12 cellular contexts compared by ENCODE assay signal in the genomic region with DNA sequence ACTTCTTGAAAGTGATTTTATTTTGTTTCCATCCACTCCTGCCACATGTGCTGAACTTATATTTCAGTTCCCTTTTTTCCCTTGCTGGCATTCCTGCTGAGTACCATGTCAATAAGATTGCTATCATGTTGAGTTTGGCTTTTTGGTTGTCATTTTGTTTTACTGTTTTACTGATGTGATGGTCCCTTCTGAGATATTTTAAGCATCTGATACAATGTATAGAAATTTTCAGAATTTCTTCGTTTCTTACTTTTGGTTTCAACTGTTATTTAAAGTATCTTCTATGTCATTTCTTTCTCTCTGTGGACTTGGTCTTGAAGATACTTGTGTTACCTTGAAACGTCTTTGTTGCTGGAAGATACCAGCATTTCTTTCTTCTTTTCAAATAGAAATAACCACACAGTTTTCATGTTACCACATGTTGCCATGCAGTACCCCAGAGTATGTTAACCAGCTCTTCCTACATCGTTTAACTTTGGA. TPM values are rescaled to one million over a fixed set of nuclear protein-coding genes. Genes with fewer than 3 reads are reported as not detected.
DNase-seq lines count a peak whose midpoint lies in the region; ATAC-seq, FAIRE-seq and TF ChIP-seq lines count a peak whose summit lies in the region.
"Had no signal": no experiment of that assay in that cellular context is flagged by ENCODE, and none has a peak within 500 bp of the region (broad histone marks: within the 10 kb centered on the region; RNA-seq: fewer than 3 reads in every experiment).

No MANE protein-coding gene starts in this region.

- TF ChIP-seq CTCF in KMS-11 (conservative IDR thresholded peaks at IDR 0.05; ENCODE audit: low read depth, low read length) (no peak), suprapubic skin (IDR thresholded peaks at IDR 0.05) (no peak), colonic mucosa (IDR thresholded peaks at IDR 0.05) (no peak)

- H3K36me3 Mint-ChIP-seq in CD4-positive, CD25-positive, alpha-beta regulatory T cell = peaks cover 42% of the 10 kb centered on the region

- ATAC-seq in CD4-positive, CD25-positive, alpha-beta regulatory T cell (ENCODE audit: low read depth in 2 of 2) = no peak
- ATAC-seq in GM18907 (IDR thresholded peaks at IDR 0.05; ENCODE audit: unreplicated experiment) (peak; percentile 85), HG02798 (IDR thresholded peaks at IDR 0.05; ENCODE audit: poor library complexity, unreplicated experiment) (peak; percentile 91)

- H3K27ac ChIP-seq in CD4-positive, CD25-positive, alpha-beta regulatory T cell (ENCODE audit: insufficient read depth, low read length, poor library complexity, severe bottlenecking) = no peak overlapping the region
- peak overlapping the region; percentile 57 for H3K27ac ChIP-seq in KMS-11
- no peak overlapping the region for H3K27ac ChIP-seq in suprapubic skin
- H3K27ac ChIP-seq in colonic mucosa = no peak overlapping the region
- H3K27ac ChIP-seq: C4-2B had no signal

- peaks cover 44 to 65% (median 56%) of the 10 kb centered on the region in 4 donors for H3K4me1 Mint-ChIP-seq in CD4-positive, CD25-positive, alpha-beta regulatory T cell

- no peak for TF ChIP-seq EP300 in suprapubic skin (IDR thresholded peaks at IDR 0.05)

- intact Hi-C loops in colonic mucosa (cut with DNase I) = no loop called here

- no peak for DNase-seq in CD4-positive, CD25-positive, alpha-beta regulatory T cell
- DNase-seq in GM19239 (ENCODE audit: insufficient read length, low spot score) (no peak), suprapubic skin (ENCODE audit: low spot score in 2 of 2) (no peak), NCI-H2196 treated with DMSO at 0.1 percent for 48 hours (lab: John Stamatoyannopoulos, UW; ENCODE audit: unreplicated experiment) (no peak), colonic mucosa (no peak)
- DNase-seq: glutamatergic neuron, HCEC 1CT, NCI-H2171 treated with DMSO at 0.1 percent for 48 hours had no signal

- peak overlapping the region in 2 of 3 donors; percentile 6 to 34 for H3K27ac Mint-ChIP-seq in CD4-positive, CD25-positive, alpha-beta regulatory T cell

- no peaks in the 10 kb centered on the region for H3K27me3 Mint-ChIP-seq in CD4-positive, CD25-positive, alpha-beta regulatory T cell

- peaks cover 0 to 1% of the 10 kb centered on the region in 2 experiments for H3K9me3 ChIP-seq in CD4-positive, CD25-positive, alpha-beta regulatory T cell (ENCODE audit: control insufficient read depth in 2 of 2, low read length in 2 of 2)
- H3K9me3 ChIP-seq in suprapubic skin (no peaks in the 10 kb centered on the region), colonic mucosa (no peaks in the 10 kb centered on the region)

- H3K4me3 ChIP-seq in CD4-positive, CD25-positive, alpha-beta regulatory T cell (ENCODE audit: low read depth, low read length) = peak overlapping the region; percentile 4
- H3K4me3 ChIP-seq in KMS-11 (IDR thresholded peaks at IDR 0.05; ENCODE audit: insufficient read depth, low read depth, low read length) (peak overlapping the region; percentile 85), suprapubic skin (no peak overlapping the region), colonic mucosa (no peak overlapping the region)

- no peak for FAIRE-seq in GM19239 (lab: Jason Lieb, UNC)

- H3K79me2 ChIP-seq in KMS-11 (ENCODE audit: insufficient read depth, low read depth) = no peaks in the 10 kb centered on the region

- no peaks in the 10 kb centered on the region for H3K27me3 ChIP-seq in CD4-positive, CD25-positive, alpha-beta regulatory T cell (ENCODE audit: control insufficient read depth, insufficient read depth, low read length)
- H3K27me3 ChIP-seq in KMS-11 (ENCODE audit: insufficient read depth, low read depth) (no peaks in the 10 kb centered on the region), suprapubic skin (no peaks in the 10 kb centered on the region), colonic mucosa (no peaks in the 10 kb centered on the region)

- 49% methylated on average over 3 of the region's 3 CpGs for WGBS in suprapubic skin

- H3K9me3 Mint-ChIP-seq in CD4-positive, CD25-positive, alpha-beta regulatory T cell = peaks cover 0 to 2% (median 0%) of the 10 kb centered on the region in 7 donors

- H3K9ac ChIP-seq in KMS-11 (peak overlapping the region; percentile 43; the same call in 1 of the 2 replicates), colonic mucosa (ENCODE audit: low read depth in 2 of 2, low read length in 2 of 2) (no peak overlapping the region)

- H4K20me1 ChIP-seq in KMS-11 (ENCODE audit: insufficient read depth) = no peaks in the 10 kb centered on the region

- H3K4me1 ChIP-seq in CD4-positive, CD25-positive, alpha-beta regulatory T cell (ENCODE audit: control insufficient read depth, insufficient read depth, low read length, poor library complexity, severe bottlenecking) = no peaks in the 10 kb centered on the region
- H3K4me1 ChIP-seq in KMS-11 (ENCODE audit: low read depth, poor library complexity, severe bottlenecking) = peaks cover 30% of the 10 kb centered on the region
- no peaks in the 10 kb centered on the region for H3K4me1 ChIP-seq in suprapubic skin
- no peaks in the 10 kb centered on the region for H3K4me1 ChIP-seq in colonic mucosa

- peak overlapping the region in 1 of 4 donors; percentile 42 for H3K4me3 Mint-ChIP-seq in CD4-positive, CD25-positive, alpha-beta regulatory T cell

- TF ChIP-seq POLR2A in suprapubic skin (IDR thresholded peaks at IDR 0.05) = no peak

- H2AFZ ChIP-seq in KMS-11 (ENCODE audit: low read depth) = peak overlapping the region; percentile 70

- peak overlapping the region; percentile 77 for H3K4me2 ChIP-seq in KMS-11

- peaks cover 10% of the 10 kb centered on the region for H3K36me3 ChIP-seq in CD4-positive, CD25-positive, alpha-beta regulatory T cell (ENCODE audit: control insufficient read depth, insufficient read depth, low read length)
- no peaks in the 10 kb centered on the region for H3K36me3 ChIP-seq in KMS-11 (ENCODE audit: insufficient read depth)
- H3K36me3 ChIP-seq in suprapubic skin = no peaks in the 10 kb centered on the region
- H3K36me3 ChIP-seq in colonic mucosa = no peaks in the 10 kb centered on the region

RNA-seq across cellular contexts. Expression of a gene that starts 14.1 kb away (rescaled TPM):
- total RNA-seq in CD4-positive, CD25-positive, alpha-beta regulatory T cell = 59.9 TPM
- polyA plus RNA-seq in CD4-positive, CD25-positive, alpha-beta regulatory T cell = 10 to 100 TPM; 13.6 to 18.1 (median 17.7) TPM
- 10 to 100 TPM in 1 of 4 donors, 1 to 10 TPM in 2, under 1 TPM in 1; 0.34 to 11.4 (median 2.2) TPM for total RNA-seq in suprapubic skin
- total RNA-seq in colonic mucosa = 10 to 100 TPM; 35.9 to 42.1 TPM

RNA-seq across cellular contexts. Expression of a gene that starts 31.5 kb away (rescaled TPM):
- total RNA-seq in CD4-positive, CD25-positive, alpha-beta regulatory T cell = 10.5 TPM
- polyA plus RNA-seq in CD4-positive, CD25-positive, alpha-beta regulatory T cell = 1 to 10 TPM; 2.3 to 4.0 (median 2.6) TPM
- total RNA-seq in suprapubic skin = 10 to 100 TPM in 3 of 4 donors, 1 to 10 TPM in 1; 6.5 to 36.5 (median 12.9) TPM
- 10 to 100 TPM; 20.7 to 26.0 TPM for total RNA-seq in colonic mucosa

Comparison
In these comparisons a context has a peak if more than half of its experiments do, and no peak if none do; other contexts are left out.
1. ATAC-seq: peak in GM18907 (single experiment) and HG02798 (single experiment); none in CD4-positive, CD25-positive, alpha-beta regulatory T cell (0 of 2).
2. H3K4me3 ChIP-seq: peak in CD4-positive, CD25-positive, alpha-beta regulatory T cell (single experiment) and KMS-11 (single experiment); none in suprapubic skin (single experiment) and colonic mucosa (single experiment).